Comparison of ENCODE assay signal across 10 cellular contexts in the genomic region with DNA sequence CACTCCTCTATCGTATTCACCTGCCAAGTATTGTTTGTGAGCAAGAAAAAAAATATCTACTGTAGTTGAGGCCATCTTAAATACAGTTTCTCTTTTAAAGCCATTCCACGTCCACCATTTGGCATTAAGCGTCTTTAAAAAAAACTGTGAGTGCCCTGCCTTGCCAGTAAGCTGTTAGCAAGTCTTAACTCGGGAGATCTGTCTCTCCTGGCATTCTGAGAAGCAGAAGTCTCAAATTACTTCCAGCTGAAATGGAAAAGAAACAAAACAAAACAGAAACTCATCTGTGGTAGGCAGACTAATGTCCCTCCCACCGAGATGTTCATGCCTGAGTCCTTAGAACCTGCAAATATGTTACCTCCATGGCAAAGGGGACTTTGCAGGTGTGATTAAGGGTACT.
DNase-seq lines count a peak whose midpoint lies in the region; ATAC-seq and TF ChIP-seq lines count a peak whose summit lies in the region.
"Had no signal": no experiment of that assay in that cellular context is flagged by ENCODE, and none has a peak within 500 bp of the region (broad histone marks: within the 10 kb centered on the region; RNA-seq: fewer than 3 reads in every experiment).

No MANE protein-coding gene starts in this region.

- TF ChIP-seq CTCF in coronary artery (IDR thresholded peaks at IDR 0.05) (no peak), vagina (IDR thresholded peaks at IDR 0.05) (no peak)

- H3K4me3 Mint-ChIP-seq in activated CD4-positive, alpha-beta T cell treated with anti-CD3 and anti-CD28 coated beads, Interleukin-2, amount 10 ng/mL, durations not matched to agents 7 days and 5 days: no peak overlapping the region
- H3K4me3 Mint-ChIP-seq in activated CD8-positive, alpha-beta T cell treated with anti-CD3 and anti-CD28 coated beads, Interleukin-2, amount 10 ng/mL, durations not matched to agents 7 days and 5 days: no peak overlapping the region

- CTCF ChIA-PET in activated CD4-positive, alpha-beta T cell treated with anti-CD3 and anti-CD28 coated beads, Interleukin-2, amount 10 ng/mL, durations not matched to agents 7 days and 5 days (lab: Charles Lee): interaction anchor here (0.5 to 2.0 kb wide), 3 partner anchors 11 to 579 kb away, joined by 3 to 6 read pairs (median 4); no protein-coding TSS in a partner anchor
- CTCF ChIA-PET in activated CD8-positive, alpha-beta T cell treated with anti-CD3 and anti-CD28 coated beads, Interleukin-2, amount 10 ng/mL, durations not matched to agents 7 days and 5 days (lab: Charles Lee): interaction anchor here (1.1 to 4.3 kb wide), 3 partner anchors 37 to 272 kb away, joined by 3 to 18 read pairs (median 4); no protein-coding TSS in a partner anchor

- H2BK12ac ChIP-seq in mesenchymal stem cell (ENCODE audit: low read length in 2 of 2): no peak overlapping the region

- intact Hi-C loops in vagina (cut with DNase I): no loop called here

- H3K36me3 Mint-ChIP-seq in activated CD4-positive, alpha-beta T cell treated with anti-CD3 and anti-CD28 coated beads, Interleukin-2, amount 10 ng/mL, durations not matched to agents 7 days and 5 days (ENCODE audit: low read depth): no peaks in the 10 kb centered on the region
- H3K36me3 Mint-ChIP-seq in activated CD8-positive, alpha-beta T cell treated with anti-CD3 and anti-CD28 coated beads, Interleukin-2, amount 10 ng/mL, durations not matched to agents 7 days and 5 days (ENCODE audit: low read depth): no peaks in the 10 kb centered on the region

- H3K27me3 ChIP-seq in mesenchymal stem cell (ENCODE audit: control insufficient read depth in 1 of 2, insufficient read depth in 1 of 2, low read length in 2 of 2) (no peaks in the 10 kb centered on the region), vagina (no peaks in the 10 kb centered on the region)

- no peak overlapping the region for H4K91ac ChIP-seq in mesenchymal stem cell (ENCODE audit: low read length)

- H2BK5ac ChIP-seq in mesenchymal stem cell (ENCODE audit: low read depth, low read length, poor library complexity, severe bottlenecking): no peak overlapping the region

- no peak for TF ChIP-seq POLR2A in vagina (IDR thresholded peaks at IDR 0.05)

- H3K4me1 Mint-ChIP-seq in activated CD4-positive, alpha-beta T cell treated with anti-CD3 and anti-CD28 coated beads, Interleukin-2, amount 10 ng/mL, durations not matched to agents 7 days and 5 days: peaks cover 11% of the 10 kb centered on the region
- H3K4me1 Mint-ChIP-seq in activated CD8-positive, alpha-beta T cell treated with anti-CD3 and anti-CD28 coated beads, Interleukin-2, amount 10 ng/mL, durations not matched to agents 7 days and 5 days (ENCODE audit: low read depth): peaks cover 15% of the 10 kb centered on the region

- H3K18ac ChIP-seq in mesenchymal stem cell (ENCODE audit: low read depth in 1 of 2, low read length in 2 of 2): peak overlapping the region in 1 of 2 experiments; percentile 34

- no peak overlapping the region for H3K14ac ChIP-seq in mesenchymal stem cell (ENCODE audit: low read length in 2 of 2)

- H3K36me3 ChIP-seq in mesenchymal stem cell (ENCODE audit: control insufficient read depth in 1 of 2, insufficient read depth in 2 of 2, low read depth in 1 of 2, low read length in 2 of 2): no peaks in the 10 kb centered on the region
- H3K36me3 ChIP-seq in vagina: no peaks in the 10 kb centered on the region

- H3K9me3 ChIP-seq in mesenchymal stem cell (ENCODE audit: control insufficient read depth, low read length) (no peaks in the 10 kb centered on the region), vagina (no peaks in the 10 kb centered on the region)
- H3K9me3 ChIP-seq: A549 had no signal

- H3K27me3 Mint-ChIP-seq in activated CD4-positive, alpha-beta T cell treated with anti-CD3 and anti-CD28 coated beads, Interleukin-2, amount 10 ng/mL, durations not matched to agents 7 days and 5 days: no peaks in the 10 kb centered on the region
- no peaks in the 10 kb centered on the region for H3K27me3 Mint-ChIP-seq in activated CD8-positive, alpha-beta T cell treated with anti-CD3 and anti-CD28 coated beads, Interleukin-2, amount 10 ng/mL, durations not matched to agents 7 days and 5 days (ENCODE audit: low read depth)

- 85% methylated on average over 5 of the region's 5 CpGs for WGBS in mesenchymal stem cell

- peak overlapping the region; percentile 31 for H3K4me2 ChIP-seq in mesenchymal stem cell (ENCODE audit: low read length, poor library complexity, severe bottlenecking)
- H3K4me2 ChIP-seq: A549 had no signal

- H3K79me1 ChIP-seq in mesenchymal stem cell (replicated peaks; ENCODE audit: low read length, poor library complexity, severe bottlenecking): peaks cover 4% of the 10 kb centered on the region

- H3K4ac ChIP-seq in mesenchymal stem cell (ENCODE audit: low read depth in 1 of 2, low read length in 2 of 2): no peak overlapping the region

- peak overlapping the region; percentile 11 for H3K27ac Mint-ChIP-seq in activated CD4-positive, alpha-beta T cell treated with anti-CD3 and anti-CD28 coated beads, Interleukin-2, amount 10 ng/mL, durations not matched to agents 7 days and 5 days
- no peak overlapping the region for H3K27ac Mint-ChIP-seq in activated CD8-positive, alpha-beta T cell treated with anti-CD3 and anti-CD28 coated beads, Interleukin-2, amount 10 ng/mL, durations not matched to agents 7 days and 5 days

- H4K8ac ChIP-seq in mesenchymal stem cell (ENCODE audit: low read length): no peak overlapping the region

- H2AK5ac ChIP-seq in mesenchymal stem cell (ENCODE audit: low read length, severe bottlenecking): no peak overlapping the region

- peaks cover 3% of the 10 kb centered on the region for H3K9me3 Mint-ChIP-seq in activated CD4-positive, alpha-beta T cell treated with anti-CD3 and anti-CD28 coated beads, Interleukin-2, amount 10 ng/mL, durations not matched to agents 7 days and 5 days
- H3K9me3 Mint-ChIP-seq in activated CD8-positive, alpha-beta T cell treated with anti-CD3 and anti-CD28 coated beads, Interleukin-2, amount 10 ng/mL, durations not matched to agents 7 days and 5 days (ENCODE audit: insufficient read depth): no peaks in the 10 kb centered on the region

- no peak overlapping the region for H3K23ac ChIP-seq in mesenchymal stem cell (ENCODE audit: low read length in 2 of 2)

- POLR2A ChIA-PET in activated CD4-positive, alpha-beta T cell treated with anti-CD3 and anti-CD28 coated beads, Interleukin-2, amount 10 ng/mL, durations not matched to agents 7 days and 5 days (lab: Charles Lee): no interaction called here
- POLR2A ChIA-PET in activated CD8-positive, alpha-beta T cell treated with anti-CD3 and anti-CD28 coated beads, Interleukin-2, amount 10 ng/mL, durations not matched to agents 7 days and 5 days (lab: Charles Lee): no interaction called here

- H2BK15ac ChIP-seq in mesenchymal stem cell (ENCODE audit: low read depth, poor library complexity, severe bottlenecking): no peak overlapping the region

- no peak overlapping the region for H2BK120ac ChIP-seq in mesenchymal stem cell (ENCODE audit: low read depth, low read length)

- peak overlapping the region; percentile 74 for H3K9ac ChIP-seq in mesenchymal stem cell (ENCODE audit: low read length)

- H3K4me1 ChIP-seq in mesenchymal stem cell (ENCODE audit: control insufficient read depth, insufficient read depth, low read depth, low read length) (peaks cover 2% of the 10 kb centered on the region), vagina (peaks cover 32% of the 10 kb centered on the region)
- H3K4me1 ChIP-seq: A549 had no signal

- no peak overlapping the region for H2AFZ ChIP-seq in mesenchymal stem cell (ENCODE audit: low read depth, low read length)

- DNase-seq in activated CD4-positive, alpha-beta T cell treated with anti-CD3 and anti-CD28 coated beads, Interleukin-2, amount 10 ng/mL, durations not matched to agents 7 days and 5 days: no peak
- no peak for DNase-seq in activated CD4-positive, alpha-beta T cell treated with anti-CD3 and anti-CD28 coated beads, Interleukin-2, amount 50 U/mL, for 1 hour
- DNase-seq in coronary artery (ENCODE audit: low spot score): no peak
- no peak for DNase-seq in mesenchymal stem cell
- no peak for DNase-seq in vagina (ENCODE audit: extremely low spot score in 2 of 2)
- DNase-seq in NCI-H2081 treated with DMSO at 0.1 percent for 48 hours (lab: John Stamatoyannopoulos, UW): no peak
- no peak for DNase-seq in activated CD8-positive, alpha-beta T cell treated with anti-CD3 and anti-CD28 coated beads, Interleukin-2, amount 10 ng/mL, durations not matched to agents 7 days and 5 days
- DNase-seq: amniotic stem cell had no signal

- H3K27ac ChIP-seq in coronary artery: peak overlapping the region; percentile 55 to 83
- peak overlapping the region; percentile 69 for H3K27ac ChIP-seq in mesenchymal stem cell (ENCODE audit: low read length, poor library complexity, severe bottlenecking)
- peak overlapping the region; percentile 84 for H3K27ac ChIP-seq in vagina

- peak overlapping the region; percentile 41 for H3K4me3 ChIP-seq in coronary artery
- peak overlapping the region in 1 of 2 experiments; percentile 52 for H3K4me3 ChIP-seq in mesenchymal stem cell (ENCODE audit: insufficient read depth in 1 of 2, low read depth in 1 of 2, low read length in 2 of 2)
- no peak overlapping the region for H3K4me3 ChIP-seq in vagina
- H3K4me3 ChIP-seq: A549 had no signal

- ATAC-seq in HG02840 (IDR thresholded peaks at IDR 0.05; ENCODE audit: low FRiP score, unreplicated experiment): no peak
- no peak for ATAC-seq in activated CD8-positive, alpha-beta T cell treated with anti-CD3 and anti-CD28 coated beads, Interleukin-2, amount 10 ng/mL, durations not matched to agents 7 days and 5 days
